In genomic region chr12:93740721-93741120, GRCh38 we compare ENCODE assay signal across 8 cellular contexts.
DNase-seq lines count a peak whose midpoint lies in the region; ATAC-seq and TF ChIP-seq lines count a peak whose summit lies in the region.

No MANE protein-coding gene starts in this region.

- intact Hi-C loops in right lobe of liver (cut with DNase I) = no loop called here
- intact Hi-C loops in transverse colon (cut with DNase I; ENCODE audit: low total_unique reads) = loop anchor here (5.0 kb wide), 1 partner anchor 168 kb away; the partner anchor contains the start of gene SOCS2

- peaks cover 10% of the 10 kb centered on the region for H3K27me3 Mint-ChIP-seq in activated naive CD4-positive, alpha-beta T cell treated with anti-CD3 and anti-CD28 coated beads, Interleukin-2, amount 10 ng/mL, durations not matched to agents 7 days and 5 days
- H3K27me3 Mint-ChIP-seq in activated naive CD8-positive, alpha-beta T cell treated with anti-CD3 and anti-CD28 coated beads for 36 hours = peaks cover 6% of the 10 kb centered on the region

- H3K36me3 Mint-ChIP-seq in activated naive CD4-positive, alpha-beta T cell treated with anti-CD3 and anti-CD28 coated beads, Interleukin-2, amount 10 ng/mL, durations not matched to agents 7 days and 5 days = no peaks in the 10 kb centered on the region
- H3K36me3 Mint-ChIP-seq in activated naive CD8-positive, alpha-beta T cell treated with anti-CD3 and anti-CD28 coated beads for 36 hours = peaks cover 2% of the 10 kb centered on the region

- in situ Hi-C loops in transverse colon (cut with MboI; ENCODE audit: low pct_ligation_motif_present in 1 of 4, low pct_unique_long_range_greater_than_20kb in 1 of 4, low sequenced_read_pairs in 3 of 4) = loop anchor here (10.0 to 25.0 kb wide), 4 partner anchors 156 to 178 kb away; partner anchors contain the start of gene SOCS2 (in 2 of the 4)

- H3K27ac Mint-ChIP-seq in activated naive CD4-positive, alpha-beta T cell treated with anti-CD3 and anti-CD28 coated beads, Interleukin-2, amount 10 ng/mL, durations not matched to agents 7 days and 5 days = peak overlapping the region; percentile 98
- H3K27ac Mint-ChIP-seq in activated naive CD8-positive, alpha-beta T cell treated with anti-CD3 and anti-CD28 coated beads for 36 hours = no peak overlapping the region

- H3K9me3 ChIP-seq in right lobe of liver = no peaks in the 10 kb centered on the region
- no peaks in the 10 kb centered on the region for H3K9me3 ChIP-seq in transverse colon

- WGBS in right lobe of liver (ENCODE audit: insufficient coverage, low coverage, low lambda C conversion rate, missing lambda C conversion rate) = 4% methylated on average over 3 of the region's 3 CpGs
- WGBS in transverse colon (ENCODE audit: low coverage in 1 of 2), 2 donors = 66 to 68% methylated on average over 3 of the region's 3 CpGs

- H3K27me3 ChIP-seq in right lobe of liver (no peaks in the 10 kb centered on the region), transverse colon (no peaks in the 10 kb centered on the region)

- ATAC-seq in right lobe of liver (peak in 1 of 4 donors; percentile 27), HG02840 (IDR thresholded peaks at IDR 0.05; ENCODE audit: low FRiP score, unreplicated experiment) (no peak), GM19324 (IDR thresholded peaks at IDR 0.05; ENCODE audit: low FRiP score, unreplicated experiment) (no peak)

- H3K4me3 ChIP-seq in right lobe of liver (peak overlapping the region; percentile 1 to 58 (median 33)), transverse colon (peak overlapping the region in 2 of 4 donors; percentile 3 to 68)

- no peak for DNase-seq in activated naive CD4-positive, alpha-beta T cell treated with anti-CD3 and anti-CD28 coated beads, Interleukin-2, amount 10 ng/mL, durations not matched to agents 7 days and 5 days
- DNase-seq in activated naive CD4-positive, alpha-beta T cell treated with anti-CD3 and anti-CD28 coated beads, Interleukin-2, amount 50 U/mL, for 16 hours = no peak
- no peak for DNase-seq in activated naive CD8-positive, alpha-beta T cell treated with anti-CD3 and anti-CD28 coated beads for 36 hours
- DNase-seq in right lobe of liver (no peak), transverse colon (no peak), D341Med (ENCODE audit: low spot score) (no peak)

- peaks cover 62% of the 10 kb centered on the region for H3K4me1 Mint-ChIP-seq in activated naive CD4-positive, alpha-beta T cell treated with anti-CD3 and anti-CD28 coated beads, Interleukin-2, amount 10 ng/mL, durations not matched to agents 7 days and 5 days
- H3K4me1 Mint-ChIP-seq in activated naive CD8-positive, alpha-beta T cell treated with anti-CD3 and anti-CD28 coated beads for 36 hours = peaks cover 36% of the 10 kb centered on the region

- no peak for TF ChIP-seq EP300 in transverse colon (IDR thresholded peaks at IDR 0.05; ENCODE audit: low read depth)

- H3K4me3 Mint-ChIP-seq in activated naive CD4-positive, alpha-beta T cell treated with anti-CD3 and anti-CD28 coated beads, Interleukin-2, amount 10 ng/mL, durations not matched to agents 7 days and 5 days = peak overlapping the region; percentile 87
- H3K4me3 Mint-ChIP-seq in activated naive CD8-positive, alpha-beta T cell treated with anti-CD3 and anti-CD28 coated beads for 36 hours = peak overlapping the region; percentile 84

- CTCF ChIA-PET in activated naive CD4-positive, alpha-beta T cell treated with anti-CD3 and anti-CD28 coated beads, Interleukin-2, amount 10 ng/mL, durations not matched to agents 7 days and 5 days (lab: Charles Lee) = interaction anchor here (1.1 to 3.7 kb wide), 6 partner anchors 8 to 362 kb away, joined by 3 to 12 read pairs (median 6); no protein-coding TSS in a partner anchor

- no peaks in the 10 kb centered on the region for H3K9me3 Mint-ChIP-seq in activated naive CD4-positive, alpha-beta T cell treated with anti-CD3 and anti-CD28 coated beads, Interleukin-2, amount 10 ng/mL, durations not matched to agents 7 days and 5 days
- H3K9me3 Mint-ChIP-seq in activated naive CD8-positive, alpha-beta T cell treated with anti-CD3 and anti-CD28 coated beads for 36 hours = no peaks in the 10 kb centered on the region

- no peaks in the 10 kb centered on the region for H3K36me3 ChIP-seq in right lobe of liver
- H3K36me3 ChIP-seq in transverse colon = no peaks in the 10 kb centered on the region

- no peak for TF ChIP-seq POLR2A in right lobe of liver (IDR thresholded peaks at IDR 0.05)
- no peak for TF ChIP-seq POLR2A in transverse colon (IDR thresholded peaks at IDR 0.05)

- peaks cover 0 to 30% (median 10%) of the 10 kb centered on the region in 4 donors for H3K4me1 ChIP-seq in right lobe of liver
- peaks cover 5 to 68% (median 31%) of the 10 kb centered on the region in 4 donors for H3K4me1 ChIP-seq in transverse colon

- no peak for TF ChIP-seq CTCF in right lobe of liver (IDR thresholded peaks at IDR 0.05)
- TF ChIP-seq CTCF in transverse colon (IDR thresholded peaks at IDR 0.05) = no peak

- peak overlapping the region; percentile 72 to 93 (median 91) for H3K27ac ChIP-seq in right lobe of liver
- H3K27ac ChIP-seq in transverse colon = peak overlapping the region; percentile 80 to 90 (median 90)
